ENCODE assay signal across 1 cellular context in the genomic region with DNA sequence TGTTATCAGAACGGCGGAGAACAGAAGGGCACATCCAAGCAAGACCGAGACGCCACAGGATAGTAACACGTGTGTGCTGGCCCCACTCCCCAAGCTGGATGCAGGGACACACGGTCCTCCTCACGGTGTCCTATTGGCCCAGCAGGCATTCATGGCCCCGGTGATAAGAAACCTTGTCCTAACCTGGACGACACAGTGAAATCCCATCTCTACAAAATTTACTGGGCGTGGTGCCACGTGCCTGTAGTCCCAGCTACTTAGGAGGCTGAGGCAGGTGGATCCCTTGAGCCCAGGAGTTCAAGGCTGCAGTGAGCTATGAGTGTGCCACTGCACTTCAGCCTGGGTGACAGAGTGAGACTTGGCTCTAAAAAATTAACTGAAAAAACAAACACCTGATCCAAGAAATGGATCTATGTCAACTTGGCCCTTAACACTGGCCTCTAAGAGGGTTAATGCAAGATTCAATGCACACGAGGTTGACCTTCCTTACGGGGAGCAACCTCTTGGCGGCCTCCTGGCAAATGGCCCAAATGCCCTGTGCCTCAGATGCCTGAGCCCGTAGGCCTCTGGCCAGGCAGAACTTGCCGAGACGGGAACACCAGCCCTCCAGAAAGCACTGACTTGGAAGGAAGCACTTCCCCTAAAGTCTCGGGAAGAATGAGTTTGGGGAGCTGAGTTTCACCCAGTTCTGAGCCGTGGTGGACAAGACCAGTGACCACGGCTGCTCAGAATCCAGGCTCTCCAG.
TF ChIP-seq lines count a peak whose summit lies in the region.

No MANE protein-coding gene starts in this region.

TF ChIP-seq in HepG2, 621 proteins besides CTCF, POLR2A, EP300 and RAD21 (continued from another document):
- TF ChIP-seq, protein P1, sequence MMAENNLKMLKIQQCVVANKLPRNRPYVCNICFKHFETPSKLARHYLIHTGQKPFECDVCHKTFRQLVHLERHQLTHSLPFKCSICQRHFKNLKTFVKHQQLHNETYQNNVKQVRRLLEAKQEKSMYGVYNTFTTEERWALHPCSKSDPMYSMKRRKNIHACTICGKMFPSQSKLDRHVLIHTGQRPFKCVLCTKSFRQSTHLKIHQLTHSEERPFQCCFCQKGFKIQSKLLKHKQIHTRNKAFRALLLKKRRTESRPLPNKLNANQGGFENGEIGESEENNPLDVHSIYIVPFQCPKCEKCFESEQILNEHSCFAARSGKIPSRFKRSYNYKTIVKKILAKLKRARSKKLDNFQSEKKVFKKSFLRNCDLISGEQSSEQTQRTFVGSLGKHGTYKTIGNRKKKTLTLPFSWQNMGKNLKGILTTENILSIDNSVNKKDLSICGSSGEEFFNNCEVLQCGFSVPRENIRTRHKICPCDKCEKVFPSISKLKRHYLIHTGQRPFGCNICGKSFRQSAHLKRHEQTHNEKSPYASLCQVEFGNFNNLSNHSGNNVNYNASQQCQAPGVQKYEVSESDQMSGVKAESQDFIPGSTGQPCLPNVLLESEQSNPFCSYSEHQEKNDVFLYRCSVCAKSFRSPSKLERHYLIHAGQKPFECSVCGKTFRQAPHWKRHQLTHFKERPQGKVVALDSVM (CRISPR knock-in tag; IDR thresholded peaks at IDR 0.05) = no peak
- TF ChIP-seq CEBPB (IDR thresholded peaks at IDR 0.05; ENCODE audit: borderline replicate concordance, low read depth, low read length) (no peak), ZNF382 (CRISPR knock-in tag; IDR thresholded peaks at IDR 0.05; ENCODE audit: borderline replicate concordance) (no peak), ZFP37 (CRISPR knock-in tag; IDR thresholded peaks at IDR 0.05; ENCODE audit: borderline replicate concordance) (no peak), MAFG (CRISPR knock-in tag; IDR thresholded peaks at IDR 0.05) (no peak), ZNF841 (CRISPR knock-in tag; IDR thresholded peaks at IDR 0.05; ENCODE audit: borderline replicate concordance) (no peak), ZNF570 (CRISPR knock-in tag; IDR thresholded peaks at IDR 0.05; ENCODE audit: borderline replicate concordance) (no peak), ELF1 (CRISPR knock-in tag; IDR thresholded peaks at IDR 0.05) (no peak), ZMYM3 (CRISPR knock-in tag; IDR thresholded peaks at IDR 0.05) (no peak), POLR2AphosphoS5 (IDR thresholded peaks at IDR 0.05; ENCODE audit: low read depth, low read length) (no peak)
- TF ChIP-seq, protein P2, sequence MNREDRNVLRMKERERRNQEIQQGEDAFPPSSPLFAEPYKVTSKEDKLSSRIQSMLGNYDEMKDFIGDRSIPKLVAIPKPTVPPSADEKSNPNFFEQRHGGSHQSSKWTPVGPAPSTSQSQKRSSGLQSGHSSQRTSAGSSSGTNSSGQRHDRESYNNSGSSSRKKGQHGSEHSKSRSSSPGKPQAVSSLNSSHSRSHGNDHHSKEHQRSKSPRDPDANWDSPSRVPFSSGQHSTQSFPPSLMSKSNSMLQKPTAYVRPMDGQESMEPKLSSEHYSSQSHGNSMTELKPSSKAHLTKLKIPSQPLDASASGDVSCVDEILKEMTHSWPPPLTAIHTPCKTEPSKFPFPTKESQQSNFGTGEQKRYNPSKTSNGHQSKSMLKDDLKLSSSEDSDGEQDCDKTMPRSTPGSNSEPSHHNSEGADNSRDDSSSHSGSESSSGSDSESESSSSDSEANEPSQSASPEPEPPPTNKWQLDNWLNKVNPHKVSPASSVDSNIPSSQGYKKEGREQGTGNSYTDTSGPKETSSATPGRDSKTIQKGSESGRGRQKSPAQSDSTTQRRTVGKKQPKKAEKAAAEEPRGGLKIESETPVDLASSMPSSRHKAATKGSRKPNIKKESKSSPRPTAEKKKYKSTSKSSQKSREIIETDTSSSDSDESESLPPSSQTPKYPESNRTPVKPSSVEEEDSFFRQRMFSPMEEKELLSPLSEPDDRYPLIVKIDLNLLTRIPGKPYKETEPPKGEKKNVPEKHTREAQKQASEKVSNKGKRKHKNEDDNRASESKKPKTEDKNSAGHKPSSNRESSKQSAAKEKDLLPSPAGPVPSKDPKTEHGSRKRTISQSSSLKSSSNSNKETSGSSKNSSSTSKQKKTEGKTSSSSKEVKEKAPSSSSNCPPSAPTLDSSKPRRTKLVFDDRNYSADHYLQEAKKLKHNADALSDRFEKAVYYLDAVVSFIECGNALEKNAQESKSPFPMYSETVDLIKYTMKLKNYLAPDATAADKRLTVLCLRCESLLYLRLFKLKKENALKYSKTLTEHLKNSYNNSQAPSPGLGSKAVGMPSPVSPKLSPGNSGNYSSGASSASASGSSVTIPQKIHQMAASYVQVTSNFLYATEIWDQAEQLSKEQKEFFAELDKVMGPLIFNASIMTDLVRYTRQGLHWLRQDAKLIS (CRISPR knock-in tag; IDR thresholded peaks at IDR 0.05) = no peak
- TF ChIP-seq, protein P3, sequence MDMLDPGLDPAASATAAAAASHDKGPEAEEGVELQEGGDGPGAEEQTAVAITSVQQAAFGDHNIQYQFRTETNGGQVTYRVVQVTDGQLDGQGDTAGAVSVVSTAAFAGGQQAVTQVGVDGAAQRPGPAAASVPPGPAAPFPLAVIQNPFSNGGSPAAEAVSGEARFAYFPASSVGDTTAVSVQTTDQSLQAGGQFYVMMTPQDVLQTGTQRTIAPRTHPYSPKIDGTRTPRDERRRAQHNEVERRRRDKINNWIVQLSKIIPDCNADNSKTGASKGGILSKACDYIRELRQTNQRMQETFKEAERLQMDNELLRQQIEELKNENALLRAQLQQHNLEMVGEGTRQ (IDR thresholded peaks at IDR 0.05; ENCODE audit: low read depth, low read length) = no peak
- TF ChIP-seq, protein P3 (CRISPR knock-in tag; IDR thresholded peaks at IDR 0.05; ENCODE audit: borderline replicate concordance) = no peak
